Comparison of ENCODE assay signal across 28 cellular contexts in the genomic region with DNA sequence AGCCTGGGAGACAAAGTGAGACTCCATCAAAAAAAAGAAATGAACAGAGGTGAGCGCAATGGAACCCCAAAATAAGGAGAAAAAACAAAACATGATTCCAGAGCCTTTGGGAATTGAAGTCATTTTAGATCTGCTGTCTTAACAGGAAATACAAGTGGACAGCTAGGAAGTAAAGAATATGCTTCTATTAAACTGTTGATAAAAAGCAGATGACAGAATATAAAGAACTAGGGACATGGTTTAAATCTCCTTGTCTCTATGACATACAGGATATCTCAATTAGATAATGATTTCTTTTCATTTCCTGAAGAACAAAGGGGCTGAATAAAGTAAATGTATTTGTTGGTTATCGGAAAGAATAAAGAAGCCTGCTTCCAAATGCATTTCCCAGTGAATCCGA.
"Had no signal": no experiment of that assay in that cellular context is flagged by ENCODE, and none has a peak within 500 bp of the region (broad histone marks: within the 10 kb centered on the region; RNA-seq: fewer than 3 reads in every experiment).

No MANE protein-coding gene starts in this region.

- H3K9me3 Mint-ChIP-seq: naive thymus-derived CD8-positive, alpha-beta T cell; natural killer cell treated with Interleukin-12 subunit alpha and Interleukin-12 subunit beta and Interleukin-15 and Interleukin-18, amount 100 ng/mL, for 72 hours; nephron progenitor cell; neural crest cell; stimulated activated effector memory CD8-positive, alpha-beta T cell treated with anti-CD3 and anti-CD28 coated beads, Interleukin-12 subunit alpha, Interleukin-12 subunit beta, amount 100 ng/mL, for 72 hours; stimulated activated naive B cell treated with anti-CD40 and anti-IgM and Interleukin-4, amounts not matched to agents 10 μg/mL and 1 μg/mL and 100 μg/mL, for 72 hours had no signal

- H3K27me3 ChIP-seq: neutrophil, pancreas, right atrium auricular region, right lobe of liver, sigmoid colon, stomach, thyroid gland, tibial nerve, upper lobe of left lung, vagina had no signal

- H3K27ac Mint-ChIP-seq: naive thymus-derived CD8-positive, alpha-beta T cell; natural killer cell treated with Interleukin-12 subunit alpha and Interleukin-12 subunit beta and Interleukin-15 and Interleukin-18, amount 100 ng/mL, for 72 hours; nephron progenitor cell; stimulated activated naive B cell treated with anti-CD40 and anti-IgM and Interleukin-4, amounts not matched to agents 10 μg/mL and 1 μg/mL and 100 μg/mL, for 72 hours had no signal

- H3K4me3 Mint-ChIP-seq: naive thymus-derived CD8-positive, alpha-beta T cell; natural killer cell treated with Interleukin-12 subunit alpha and Interleukin-12 subunit beta and Interleukin-15 and Interleukin-18, amount 100 ng/mL, for 72 hours; nephron progenitor cell; neural crest cell; stimulated activated effector memory CD8-positive, alpha-beta T cell treated with anti-CD3 and anti-CD28 coated beads, Interleukin-12 subunit alpha, Interleukin-12 subunit beta, amount 100 ng/mL, for 72 hours; stimulated activated naive B cell treated with anti-CD40 and anti-IgM and Interleukin-4, amounts not matched to agents 10 μg/mL and 1 μg/mL and 100 μg/mL, for 72 hours had no signal

- H3K36me3 ChIP-seq: neutrophil, pancreas, prostate gland, right atrium auricular region, right lobe of liver, sigmoid colon, stomach, thoracic aorta, thyroid gland, tibial nerve, upper lobe of left lung, vagina had no signal

- FAIRE-seq: pancreas, small intestine, urothelium cell line had no signal

- H3K36me3 Mint-ChIP-seq: naive thymus-derived CD8-positive, alpha-beta T cell; natural killer cell treated with Interleukin-12 subunit alpha and Interleukin-12 subunit beta and Interleukin-15 and Interleukin-18, amount 100 ng/mL, for 72 hours; stimulated activated effector memory CD8-positive, alpha-beta T cell treated with anti-CD3 and anti-CD28 coated beads, Interleukin-12 subunit alpha, Interleukin-12 subunit beta, amount 100 ng/mL, for 72 hours; stimulated activated naive B cell treated with anti-CD40 and anti-IgM and Interleukin-4, amounts not matched to agents 10 μg/mL and 1 μg/mL and 100 μg/mL, for 72 hours had no signal

- H3K4me1 ChIP-seq: pancreas, prostate gland, right atrium auricular region, right lobe of liver, stomach, thyroid gland, tibial nerve, vagina had no signal

- H3K9me3 ChIP-seq: neutrophil, pancreas, prostate gland, right atrium auricular region, right lobe of liver, sigmoid colon, stomach, thoracic aorta, thyroid gland, tibial nerve, upper lobe of left lung, vagina had no signal

- DNase-seq: naive thymus-derived CD8-positive, alpha-beta T cell; nephron progenitor cell; nucleus accumbens; pancreas; retina; right lobe of liver; sigmoid colon; small intestine; stimulated activated CD4-positive, alpha-beta T cell treated with anti-CD3 and anti-CD28 coated beads, Interleukin-15, amount 100 ng/mL, for 24 hours; stimulated activated CD4-positive, alpha-beta T cell treated with anti-CD3 and anti-CD28 coated beads, Interleukin-2, amount 100 ng/mL, for 24 hours; stimulated activated CD4-positive, alpha-beta T cell treated with anti-CD3 and anti-CD28 coated beads, Interleukin-2, amount 100 ng/mL, for 48 hours; stimulated activated CD4-positive, alpha-beta T cell treated with anti-CD3 and anti-CD28 coated beads, Interleukin-4, amount 100 ng/mL, for 24 hours; stimulated activated naive B cell treated with anti-CD40 and anti-IgM and Interleukin-4, amounts not matched to agents 10 μg/mL and 1 μg/mL and 100 μg/mL, for 72 hours; stimulated activated naive CD4-positive, alpha-beta T cell treated with Interleukin-2 at 50 U/mL for 16 hours; stomach; thyroid gland; trophoblast cell; upper lobe of left lung had no signal

- H3K4me3 ChIP-seq: pancreas, prostate gland, right atrium auricular region, right lobe of liver, sigmoid colon, stomach, thoracic aorta, thyroid gland, tibial nerve, upper lobe of left lung, vagina had no signal

- H3K27ac ChIP-seq: neutrophil, pancreas, prostate gland, right atrium auricular region, right lobe of liver, sigmoid colon, stomach, thoracic aorta, thyroid gland, tibial nerve, upper lobe of left lung, vagina had no signal

- H3K27me3 Mint-ChIP-seq: naive thymus-derived CD8-positive, alpha-beta T cell had no signal

- ATAC-seq: naive thymus-derived CD8-positive, alpha-beta T cell; natural killer cell treated with Interleukin-12 subunit alpha and Interleukin-12 subunit beta and Interleukin-15 and Interleukin-18, amount 100 ng/mL, for 72 hours; pancreas; right lobe of liver; stimulated activated effector memory CD8-positive, alpha-beta T cell treated with anti-CD3 and anti-CD28 coated beads, Interleukin-12 subunit alpha, Interleukin-12 subunit beta, amount 100 ng/mL, for 72 hours; stimulated activated naive B cell treated with anti-CD40 and anti-IgM and Interleukin-4, amounts not matched to agents 10 μg/mL and 1 μg/mL and 100 μg/mL, for 72 hours had no signal
